ENCODE assay signal across 26 cellular contexts in genomic region chr13:71368301-71368700, GRCh38.
"Had no signal": no experiment of that assay in that cellular context is flagged by ENCODE, and none has a peak within 500 bp of the region (broad histone marks: within the 10 kb centered on the region; RNA-seq: fewer than 3 reads in every experiment).

No MANE protein-coding gene starts in this region.

- H3K4me1 ChIP-seq: esophagus muscularis mucosa, foreskin keratinocyte, psoas muscle, sigmoid colon, spleen, testis, tibial artery, upper lobe of left lung had no signal

- H3K27ac ChIP-seq: dorsolateral prefrontal cortex, esophagus muscularis mucosa, foreskin keratinocyte, ovary, psoas muscle, sigmoid colon, skin epidermis, spleen, testis, tibial artery, upper lobe of left lung had no signal

- H3K4me3 ChIP-seq: dorsolateral prefrontal cortex, esophagus muscularis mucosa, lung, ovary, psoas muscle, sigmoid colon, skin epidermis, spleen, testis, tibial artery, upper lobe of left lung had no signal

- H3K36me3 ChIP-seq: esophagus muscularis mucosa, ovary, sigmoid colon, spleen, tibial artery, upper lobe of left lung had no signal

- H3K9me3 ChIP-seq: esophagus muscularis mucosa, ovary, psoas muscle, sigmoid colon, testis, tibial artery, upper lobe of left lung had no signal

- DNase-seq: dorsolateral prefrontal cortex; effector CD8-positive, alpha-beta T cell; endodermal cell; foreskin keratinocyte; hypothalamus; immature natural killer cell; left ventricle myocardium superior; mesendoderm; midbrain; naive thymus-derived CD8-positive, alpha-beta T cell; occipital lobe; ovary; posterior cingulate gyrus; psoas muscle; right cardiac atrium; sigmoid colon; spleen; stimulated activated CD4-positive, alpha-beta T cell treated with anti-CD3 and anti-CD28 coated beads, Interleukin-4, amount 100 ng/mL, for 4 hours; stimulated activated naive CD8-positive, alpha-beta T cell treated with anti-CD3 and anti-CD28 coated beads, Interleukin-15, Interleukin-2, amounts not matched to agents 100 U/mL and 50 U/mL, for 24 hours; substantia nigra; testis; tibial artery; upper lobe of left lung had no signal

- H3K27me3 ChIP-seq: dorsolateral prefrontal cortex, esophagus muscularis mucosa, foreskin keratinocyte, ovary, sigmoid colon, spleen, testis, tibial artery, upper lobe of left lung had no signal
